In the genomic region with DNA sequence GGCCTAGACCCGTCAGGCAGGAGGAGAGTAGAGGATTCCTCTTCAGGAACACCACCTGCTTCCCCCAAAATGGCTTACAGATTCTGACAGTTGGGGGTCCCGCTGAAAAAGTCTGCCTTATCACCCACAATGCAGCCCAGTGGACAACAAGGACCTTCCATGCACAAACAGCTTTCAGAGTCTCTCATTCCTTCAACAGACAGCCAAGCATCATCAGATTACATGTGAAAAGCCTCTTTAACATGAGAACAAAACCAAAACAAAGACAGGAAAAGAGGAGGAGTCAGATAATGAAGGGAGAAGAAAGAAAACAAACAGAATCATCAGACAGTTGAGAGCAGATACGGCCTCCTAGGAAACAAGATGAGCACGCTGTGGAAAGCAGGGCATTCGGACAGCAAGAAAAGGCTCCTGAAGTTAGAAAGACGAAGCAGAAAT, we compare ENCODE assay signal across 10 cellular contexts. TPM values are rescaled to one million over a fixed set of nuclear protein-coding genes. Genes with fewer than 3 reads are reported as not detected.
DNase-seq lines count a peak whose midpoint lies in the region; ATAC-seq and FAIRE-seq lines count a peak whose summit lies in the region.
"Had no signal": no experiment of that assay in that cellular context is flagged by ENCODE, and none has a peak within 500 bp of the region (broad histone marks: within the 10 kb centered on the region; RNA-seq: fewer than 3 reads in every experiment).

No MANE protein-coding gene starts in this region.

- ATAC-seq in natural killer cell treated with Interleukin-12 subunit alpha and Interleukin-12 subunit beta and Interleukin-15 and Interleukin-18, amount 100 ng/mL, for 72 hours: no peak
- ATAC-seq in stimulated activated memory B cell treated with anti-CD40 and anti-IgM and Interleukin-4, amounts not matched to agents 10 μg/mL and 1 μg/mL and 100 μg/mL, for 72 hours: no peak

- FAIRE-seq in endometrium (lab: Jason Lieb, UNC): peak; percentile 61

- peaks cover 44% of the 10 kb centered on the region for H3K36me3 Mint-ChIP-seq in natural killer cell treated with Interleukin-12 subunit alpha and Interleukin-12 subunit beta and Interleukin-15 and Interleukin-18, amount 100 ng/mL, for 72 hours
- peaks cover 66% of the 10 kb centered on the region for H3K36me3 Mint-ChIP-seq in stimulated activated memory B cell treated with anti-CD40 and anti-IgM and Interleukin-4, amounts not matched to agents 10 μg/mL and 1 μg/mL and 100 μg/mL, for 72 hours

- peak overlapping the region; percentile 40 for H3K4me3 Mint-ChIP-seq in natural killer cell treated with Interleukin-12 subunit alpha and Interleukin-12 subunit beta and Interleukin-15 and Interleukin-18, amount 100 ng/mL, for 72 hours
- no peak overlapping the region for H3K4me3 Mint-ChIP-seq in stimulated activated memory B cell treated with anti-CD40 and anti-IgM and Interleukin-4, amounts not matched to agents 10 μg/mL and 1 μg/mL and 100 μg/mL, for 72 hours

- no peaks in the 10 kb centered on the region for H3K27me3 Mint-ChIP-seq in natural killer cell treated with Interleukin-12 subunit alpha and Interleukin-12 subunit beta and Interleukin-15 and Interleukin-18, amount 100 ng/mL, for 72 hours
- no peaks in the 10 kb centered on the region for H3K27me3 Mint-ChIP-seq in stimulated activated memory B cell treated with anti-CD40 and anti-IgM and Interleukin-4, amounts not matched to agents 10 μg/mL and 1 μg/mL and 100 μg/mL, for 72 hours

- H3K4me1 Mint-ChIP-seq in natural killer cell treated with Interleukin-12 subunit alpha and Interleukin-12 subunit beta and Interleukin-15 and Interleukin-18, amount 100 ng/mL, for 72 hours (ENCODE audit: low read depth in 2 of 2): peaks cover 62 to 70% of the 10 kb centered on the region in 2 donors
- H3K4me1 Mint-ChIP-seq in stimulated activated memory B cell treated with anti-CD40 and anti-IgM and Interleukin-4, amounts not matched to agents 10 μg/mL and 1 μg/mL and 100 μg/mL, for 72 hours: peaks cover 24% of the 10 kb centered on the region

- DNase-seq in AG08395 (ENCODE audit: low spot score): peak; percentile 39
- peak; percentile 67 for DNase-seq in NCI-H2029 (lab: John Stamatoyannopoulos, UW)
- no peak for DNase-seq in natural killer cell treated with Interleukin-12 subunit alpha and Interleukin-12 subunit beta and Interleukin-15 and Interleukin-18, amount 100 ng/mL, for 72 hours (ENCODE audit: low spot score)
- no peak for DNase-seq in NCI-H526 treated with DMSO at 0.1 percent for 48 hours (lab: John Stamatoyannopoulos, UW)
- DNase-seq in NCI-H128 (lab: John Stamatoyannopoulos, UW; ENCODE audit: unreplicated experiment): no peak
- no peak for DNase-seq in NCI-H1930 (lab: John Stamatoyannopoulos, UW)
- DNase-seq: central memory CD4-positive, alpha-beta T cell; T1000 had no signal

- H3K27ac Mint-ChIP-seq in natural killer cell treated with Interleukin-12 subunit alpha and Interleukin-12 subunit beta and Interleukin-15 and Interleukin-18, amount 100 ng/mL, for 72 hours: peak overlapping the region; percentile 93 to 95
- no peak overlapping the region for H3K27ac Mint-ChIP-seq in stimulated activated memory B cell treated with anti-CD40 and anti-IgM and Interleukin-4, amounts not matched to agents 10 μg/mL and 1 μg/mL and 100 μg/mL, for 72 hours

- H3K9me3 Mint-ChIP-seq in natural killer cell treated with Interleukin-12 subunit alpha and Interleukin-12 subunit beta and Interleukin-15 and Interleukin-18, amount 100 ng/mL, for 72 hours: no peaks in the 10 kb centered on the region
- H3K9me3 Mint-ChIP-seq in stimulated activated memory B cell treated with anti-CD40 and anti-IgM and Interleukin-4, amounts not matched to agents 10 μg/mL and 1 μg/mL and 100 μg/mL, for 72 hours: no peaks in the 10 kb centered on the region

RNA-seq across cellular contexts. Expression of gene KCTD10, which starts 18.3 kb away (rescaled TPM):
- 10 to 100 TPM; 49.9 to 92.0 TPM for total RNA-seq in natural killer cell treated with Interleukin-12 subunit alpha and Interleukin-12 subunit beta and Interleukin-15 and Interleukin-18, amount 100 ng/mL, for 72 hours

RNA-seq across cellular contexts. Expression of gene UBE3B, which starts 18.6 kb away (rescaled TPM):
- total RNA-seq in natural killer cell treated with Interleukin-12 subunit alpha and Interleukin-12 subunit beta and Interleukin-15 and Interleukin-18, amount 100 ng/mL, for 72 hours: 10 to 100 TPM; 38.9 to 39.2 TPM

Comparison
In these comparisons a context has a peak if more than half of its experiments do, and no peak if none do; other contexts are left out.
1. DNase-seq: peak in AG08395 (single experiment) and NCI-H2029 (single experiment); none in natural killer cell treated with Interleukin-12 subunit alpha and Interleukin-12 subunit beta and Interleukin-15 and Interleukin-18, amount 100 ng/mL, for 72 hours (single experiment), NCI-H526 treated with DMSO at 0.1 percent for 48 hours (single experiment), NCI-H128 (single experiment) and NCI-H1930 (0 of 2).